Comparison of ENCODE assay signal across 9 cellular contexts in genomic region chr5:159330131-159330530, GRCh38. TPM values are rescaled to one million over a fixed set of nuclear protein-coding genes. Genes with fewer than 3 reads are reported as not detected.
DNase-seq lines count a peak whose midpoint lies in the region; ATAC-seq, FAIRE-seq and TF ChIP-seq lines count a peak whose summit lies in the region.
"Had no signal": no experiment of that assay in that cellular context is flagged by ENCODE, and none has a peak within 500 bp of the region (broad histone marks: within the 10 kb centered on the region; RNA-seq: fewer than 3 reads in every experiment).

IL12B (minus strand) TSS chr5:159330487; CDS start chr5:159326782, 3,705 bp downstream.

- no peak for TF ChIP-seq CTCF in CD14-positive monocyte (IDR thresholded peaks at IDR 0.05)
- TF ChIP-seq CTCF in bronchial epithelial cell (IDR thresholded peaks at IDR 0.05; ENCODE audit: insufficient read depth, low read length, severe bottlenecking): no peak
- no peak for TF ChIP-seq CTCF in nephron progenitor cell (IDR thresholded peaks at IDR 0.05)
- no peak for TF ChIP-seq CTCF in GM10266 (IDR thresholded peaks at IDR 0.05; ENCODE audit: control insufficient read depth, insufficient read depth, low read depth, missing control alignments)

- ATAC-seq in HG03039 (IDR thresholded peaks at IDR 0.05; ENCODE audit: unreplicated experiment) (no peak), GM21526 (IDR thresholded peaks at IDR 0.05; ENCODE audit: low FRiP score, unreplicated experiment) (no peak), HG03108 (IDR thresholded peaks at IDR 0.05; ENCODE audit: unreplicated experiment) (no peak)

- peak within 1 kb of the TSS; percentile 41 for H3K4me3 ChIP-seq in Jurkat, Clone E6-1 (ENCODE audit: low read length)
- H3K4me3 ChIP-seq in bronchial epithelial cell (ENCODE audit: low read depth, low read length): peak within 1 kb of the TSS; percentile 48

- H3K27ac Mint-ChIP-seq in CD14-positive monocyte: peak within 1 kb of the TSS in 3 of 7 donors; percentile 9 to 56 (median 45)
- H3K27ac Mint-ChIP-seq in nephron progenitor cell: no peak within 1 kb of the TSS

- no peaks in the 10 kb centered on the region for H3K36me3 Mint-ChIP-seq in CD14-positive monocyte
- H3K36me3 Mint-ChIP-seq in nephron progenitor cell (ENCODE audit: low read depth): no peaks in the 10 kb centered on the region

- H3K4me3 Mint-ChIP-seq in CD14-positive monocyte: peak within 1 kb of the TSS; percentile 16 to 76
- peak within 1 kb of the TSS; percentile 82 for H3K4me3 Mint-ChIP-seq in nephron progenitor cell

- no peaks in the 10 kb centered on the region for H3K36me3 ChIP-seq in bronchial epithelial cell (ENCODE audit: control insufficient read depth, insufficient read depth, low read length)

- no peak for DNase-seq in CD14-positive monocyte (ENCODE audit: low spot score)
- DNase-seq in Jurkat, Clone E6-1 (ENCODE audit: low read depth, low spot score): no peak
- peak; percentile 29 for DNase-seq in bronchial epithelial cell (ENCODE audit: low read depth)
- DNase-seq in nephron progenitor cell: no peak
- no peak for DNase-seq in GM10266 (ENCODE audit: extremely low spot score)

- FAIRE-seq in bronchial epithelial cell (lab: Jason Lieb, UNC): no peak

- no peaks in the 10 kb centered on the region for H3K27me3 ChIP-seq in bronchial epithelial cell (ENCODE audit: control insufficient read depth, insufficient read depth, low read length)

- no peaks in the 10 kb centered on the region for H3K9me3 Mint-ChIP-seq in CD14-positive monocyte
- no peaks in the 10 kb centered on the region for H3K9me3 Mint-ChIP-seq in nephron progenitor cell

- H3K4me1 Mint-ChIP-seq in CD14-positive monocyte (peaks cover 26% of the 10 kb centered on the region), nephron progenitor cell (no peaks in the 10 kb centered on the region)

- intact Hi-C loops in CD14-positive monocyte (cut with micrococcal nuclease): loop anchor here in 1 of 2 donors (5.0 to 10.0 kb wide), 3 partner anchors 65 to 127 kb away; partner anchors contain the start of gene UBLCP1

- H3K27me3 Mint-ChIP-seq in CD14-positive monocyte (ENCODE audit: low read depth in 3 of 3) (peaks cover 0 to 3% (median 0%) of the 10 kb centered on the region in 3 donors), nephron progenitor cell (ENCODE audit: low read depth, poor library complexity) (peaks cover 43% of the 10 kb centered on the region)

RNA-seq across cellular contexts. Expression of gene IL12B, which starts in this region (rescaled TPM):
- polyA plus RNA-seq in CD14-positive monocyte: not detected
- not detected for polyA plus RNA-seq in Jurkat, Clone E6-1 (2012; ENCODE audit: insufficient read depth, insufficient read length)
- under 0.01 TPM in 1 of 2 replicates, not detected in the other for total RNA-seq in bronchial epithelial cell
- total RNA-seq: glomerular endothelial cell had no signal

Comparison
In these comparisons a context has a peak if more than half of its experiments do, and no peak if none do; other contexts are left out.
1. Peak in DNase-seq and H3K4me3 ChIP-seq in bronchial epithelial cell; RNA of the gene not detected or under 1 TPM.